In genomic region chr12:120292411-120292660, GRCh38 we compare ENCODE assay signal across 8 cellular contexts. TPM values are rescaled to one million over a fixed set of nuclear protein-coding genes. Genes with fewer than 3 reads are reported as not detected.
DNase-seq lines count a peak whose midpoint lies in the region; ATAC-seq and TF ChIP-seq lines count a peak whose summit lies in the region.

No MANE protein-coding gene starts in this region.

- H3K4me1 Mint-ChIP-seq in activated naive CD8-positive, alpha-beta T cell treated with anti-CD3 and anti-CD28 coated beads, Interleukin-2, amount 10 ng/mL, durations not matched to agents 7 days and 5 days, result peaks cover 5% of the 10 kb centered on the region
- peaks cover 6% of the 10 kb centered on the region for H3K4me1 Mint-ChIP-seq in activated naive CD8-positive, alpha-beta T cell treated with anti-CD3 and anti-CD28 coated beads for 36 hours

- TF ChIP-seq POLR2A in heart left ventricle (IDR thresholded peaks at IDR 0.05), result no peak
- TF ChIP-seq POLR2A in spleen (IDR thresholded peaks at IDR 0.05), result no peak

- H3K36me3 ChIP-seq in OCI-LY3 (replicated peaks; ENCODE audit: low read depth, low read length) (no peaks in the 10 kb centered on the region), heart left ventricle (no peaks in the 10 kb centered on the region), spleen (no peaks in the 10 kb centered on the region)

- H3K4me3 Mint-ChIP-seq in activated naive CD8-positive, alpha-beta T cell treated with anti-CD3 and anti-CD28 coated beads, Interleukin-2, amount 10 ng/mL, durations not matched to agents 7 days and 5 days, result no peak overlapping the region
- H3K4me3 Mint-ChIP-seq in activated naive CD8-positive, alpha-beta T cell treated with anti-CD3 and anti-CD28 coated beads for 36 hours, result no peak overlapping the region

- no peaks in the 10 kb centered on the region for H3K27me3 ChIP-seq in OCI-LY3 (ENCODE audit: low read depth, low read length)
- H3K27me3 ChIP-seq in heart left ventricle, result no peaks in the 10 kb centered on the region
- H3K27me3 ChIP-seq in spleen (replicated peaks in 1 of 7), result no peaks in the 10 kb centered on the region

- H2AFZ ChIP-seq in OCI-LY3 (ENCODE audit: low read depth, low read length), result no peak overlapping the region

- intact Hi-C loops in heart left ventricle (cut with DNase I), result loop anchor here in 1 of 10 donors (2.0 kb wide), 1 partner anchor 64 kb away; no protein-coding TSS in a partner anchor
- intact Hi-C loops in spleen (cut with DNase I; ENCODE audit: low total_unique reads), result no loop called here

- no peaks in the 10 kb centered on the region for H3K36me3 Mint-ChIP-seq in activated naive CD8-positive, alpha-beta T cell treated with anti-CD3 and anti-CD28 coated beads, Interleukin-2, amount 10 ng/mL, durations not matched to agents 7 days and 5 days
- no peaks in the 10 kb centered on the region for H3K36me3 Mint-ChIP-seq in activated naive CD8-positive, alpha-beta T cell treated with anti-CD3 and anti-CD28 coated beads for 36 hours

- no peaks in the 10 kb centered on the region for H3K27me3 Mint-ChIP-seq in activated naive CD8-positive, alpha-beta T cell treated with anti-CD3 and anti-CD28 coated beads, Interleukin-2, amount 10 ng/mL, durations not matched to agents 7 days and 5 days
- H3K27me3 Mint-ChIP-seq in activated naive CD8-positive, alpha-beta T cell treated with anti-CD3 and anti-CD28 coated beads for 36 hours, result peaks cover 2% of the 10 kb centered on the region

- H4K20me1 ChIP-seq in OCI-LY3 (ENCODE audit: insufficient read depth, low read length), result no peaks in the 10 kb centered on the region

- peak overlapping the region; percentile 75 for H3K4me3 ChIP-seq in OCI-LY3 (ENCODE audit: low read length)
- peak overlapping the region; percentile 45 to 76 (median 62) for H3K4me3 ChIP-seq in heart left ventricle
- peak overlapping the region; percentile 32 to 79 (median 54) for H3K4me3 ChIP-seq in spleen

- TF ChIP-seq CTCF in OCI-LY3 (IDR thresholded peaks at IDR 0.05; ENCODE audit: low read depth, low read length) (no peak), heart left ventricle (IDR thresholded peaks at IDR 0.05) (no peak), spleen (IDR thresholded peaks at IDR 0.05 in 8 of 11, conservative IDR thresholded peaks at IDR 0.05 in 3 of 11) (no peak)

- H3K4me2 ChIP-seq in OCI-LY3 (ENCODE audit: low read length), result peak overlapping the region; percentile 72

- WGBS in heart left ventricle, 4 donors, result 0 to 1% (median 0%) methylated on average over 17 of the region's 17 CpGs
- WGBS in spleen, 5 donors, result 0 to 1% (median 1%) methylated on average over 17 of the region's 17 CpGs

- no peak for DNase-seq in activated naive CD8-positive, alpha-beta T cell treated with anti-CD3 and anti-CD28 coated beads, Interleukin-2, amount 10 ng/mL, durations not matched to agents 7 days and 5 days
- no peak for DNase-seq in activated naive CD8-positive, alpha-beta T cell treated with anti-CD3 and anti-CD28 coated beads for 36 hours
- DNase-seq in heart left ventricle (no peak), spleen (no peak), superior temporal gyrus (ENCODE audit: extremely low spot score) (no peak), SW 1271 (lab: John Stamatoyannopoulos, UW) (no peak)

- H3K9ac ChIP-seq in OCI-LY3 (ENCODE audit: low read length), result peak overlapping the region; percentile 79

- peak; percentile 2 for ATAC-seq in activated naive CD8-positive, alpha-beta T cell treated with anti-CD3 and anti-CD28 coated beads, Interleukin-2, amount 10 ng/mL, durations not matched to agents 7 days and 5 days (ENCODE audit: low read depth)
- peak in 2 of 4 donors; percentile 1 for ATAC-seq in heart left ventricle
- no peak for ATAC-seq in HG03095 (IDR thresholded peaks at IDR 0.05; ENCODE audit: unreplicated experiment)

- peaks cover 13% of the 10 kb centered on the region for H3K4me1 ChIP-seq in OCI-LY3 (ENCODE audit: low read length)
- H3K4me1 ChIP-seq in heart left ventricle, result peaks cover 0 to 27% (median 10%) of the 10 kb centered on the region in 12 donors
- H3K4me1 ChIP-seq in spleen, result peaks cover 0 to 38% (median 18%) of the 10 kb centered on the region in 6 donors

- H3K79me2 ChIP-seq in OCI-LY3 (ENCODE audit: low read length), result no peaks in the 10 kb centered on the region

- H3K27ac ChIP-seq in OCI-LY3 (ENCODE audit: low read length), result peak overlapping the region; percentile 87
- H3K27ac ChIP-seq in heart left ventricle, result peak overlapping the region; percentile 95 to 100 (median 98)
- peak overlapping the region; percentile 90 to 100 (median 97) for H3K27ac ChIP-seq in spleen

- H3K27ac Mint-ChIP-seq in activated naive CD8-positive, alpha-beta T cell treated with anti-CD3 and anti-CD28 coated beads, Interleukin-2, amount 10 ng/mL, durations not matched to agents 7 days and 5 days, result no peak overlapping the region
- H3K27ac Mint-ChIP-seq in activated naive CD8-positive, alpha-beta T cell treated with anti-CD3 and anti-CD28 coated beads for 36 hours, result no peak overlapping the region

- H3K9me3 ChIP-seq in OCI-LY3 (ENCODE audit: insufficient read depth, low read length), result no peaks in the 10 kb centered on the region
- H3K9me3 ChIP-seq in heart left ventricle, result no peaks in the 10 kb centered on the region
- H3K9me3 ChIP-seq in spleen, result no peaks in the 10 kb centered on the region

- H3K9me3 Mint-ChIP-seq in activated naive CD8-positive, alpha-beta T cell treated with anti-CD3 and anti-CD28 coated beads, Interleukin-2, amount 10 ng/mL, durations not matched to agents 7 days and 5 days, result no peaks in the 10 kb centered on the region
- H3K9me3 Mint-ChIP-seq in activated naive CD8-positive, alpha-beta T cell treated with anti-CD3 and anti-CD28 coated beads for 36 hours, result no peaks in the 10 kb centered on the region

- POLR2A ChIA-PET in activated naive CD8-positive, alpha-beta T cell treated with anti-CD3 and anti-CD28 coated beads, Interleukin-2, amount 10 ng/mL, durations not matched to agents 7 days and 5 days (lab: Charles Lee), result interaction anchor here (1.0 to 4.9 kb wide), 33 partner anchors 8 to 1287 kb away, joined by 3 to 199 read pairs (median 11); partner anchors contain the start of genes BICDL1, CIT, COQ5 and MLEC

RNA-seq across cellular contexts. Expression of gene RNU4-2, which starts 0.6 kb away (rescaled TPM):
- 1,000 to 10,000 TPM; 4,069 to 4,265 TPM for total RNA-seq in activated naive CD8-positive, alpha-beta T cell treated with anti-CD3 and anti-CD28 coated beads, Interleukin-2, amount 10 ng/mL, durations not matched to agents 7 days and 5 days
- 1,000 to 10,000 TPM; 1,075 to 1,133 TPM for total RNA-seq in activated naive CD8-positive, alpha-beta T cell treated with anti-CD3 and anti-CD28 coated beads for 36 hours
- total RNA-seq in heart left ventricle (over 10,000 TPM in 3 of 9 donors, 1,000 to 10,000 TPM in 4, not detected in 2; 3,467 to 16,563 (median 7,253) TPM), spleen (over 10,000 TPM in 4 of 7 donors, under 1 TPM in 3; under 0.01 to 20,748 (median 15,186) TPM)
- polyA plus RNA-seq in heart left ventricle (not detected), spleen (not detected)

RNA-seq across cellular contexts. Expression of gene RNU4-1, which starts 0.7 kb away (rescaled TPM):
- total RNA-seq in activated naive CD8-positive, alpha-beta T cell treated with anti-CD3 and anti-CD28 coated beads, Interleukin-2, amount 10 ng/mL, durations not matched to agents 7 days and 5 days, result 1,000 to 10,000 TPM; 1,307 to 1,401 TPM
- 100 to 1,000 TPM; 768 to 829 TPM for total RNA-seq in activated naive CD8-positive, alpha-beta T cell treated with anti-CD3 and anti-CD28 coated beads for 36 hours
- total RNA-seq in heart left ventricle, result 1,000 to 10,000 TPM in 4 of 9 donors, 100 to 1,000 TPM in 3, not detected in 2; 376 to 4,299 (median 1,541) TPM
- polyA plus RNA-seq in heart left ventricle, result not detected
- 1,000 to 10,000 TPM in 4 of 7 donors, under 1 TPM in 2, not detected in 1; under 0.01 to 7,358 (median 2,736) TPM for total RNA-seq in spleen
- not detected for polyA plus RNA-seq in spleen

RNA-seq across cellular contexts. Expression of gene SIRT4, which starts 9.8 kb away (rescaled TPM):
- total RNA-seq in activated naive CD8-positive, alpha-beta T cell treated with anti-CD3 and anti-CD28 coated beads, Interleukin-2, amount 10 ng/mL, durations not matched to agents 7 days and 5 days, result 1 to 10 TPM; 1.7 to 2.6 TPM
- total RNA-seq in activated naive CD8-positive, alpha-beta T cell treated with anti-CD3 and anti-CD28 coated beads for 36 hours, result 1 to 10 TPM; 1.9 to 2.1 TPM
- total RNA-seq in heart left ventricle, result 10 to 100 TPM in 1 of 9 donors, 1 to 10 TPM in 8; 3.2 to 10.6 (median 4.7) TPM
- 1 to 10 TPM; 3.0 to 7.4 TPM for polyA plus RNA-seq in heart left ventricle
- total RNA-seq in spleen, result 1 to 10 TPM in 6 of 7 donors, under 1 TPM in 1; 0.66 to 2.6 (median 1.7) TPM
- polyA plus RNA-seq in spleen, result 1 to 10 TPM; 1.2 to 1.4 (median 1.3) TPM

RNA-seq across cellular contexts. Expression of gene PXN, which starts 26.8 kb away (rescaled TPM):
- 10 to 100 TPM; 89.0 to 94.7 TPM for total RNA-seq in activated naive CD8-positive, alpha-beta T cell treated with anti-CD3 and anti-CD28 coated beads, Interleukin-2, amount 10 ng/mL, durations not matched to agents 7 days and 5 days
- total RNA-seq in activated naive CD8-positive, alpha-beta T cell treated with anti-CD3 and anti-CD28 coated beads for 36 hours, result 10 to 100 TPM; 37.1 to 39.2 TPM
- 100 to 1,000 TPM in 1 of 9 donors, 10 to 100 TPM in 8; 34.3 to 103 (median 69.9) TPM for total RNA-seq in heart left ventricle
- 10 to 100 TPM; 58.7 to 90.5 TPM for polyA plus RNA-seq in heart left ventricle
- total RNA-seq in spleen, result 100 to 1,000 TPM in 5 of 7 donors, 10 to 100 TPM in 2; 91.8 to 161 (median 149) TPM
- polyA plus RNA-seq in spleen, result 10 to 100 TPM; 22.3 to 49.8 (median 35.6) TPM

RNA-seq across cellular contexts. Expression of gene PLA2G1B, which starts 35.2 kb away (rescaled TPM):
- not detected for total RNA-seq in activated naive CD8-positive, alpha-beta T cell treated with anti-CD3 and anti-CD28 coated beads, Interleukin-2, amount 10 ng/mL, durations not matched to agents 7 days and 5 days
- not detected for total RNA-seq in activated naive CD8-positive, alpha-beta T cell treated with anti-CD3 and anti-CD28 coated beads for 36 hours
- total RNA-seq in heart left ventricle (1 to 10 TPM in 3 of 9 donors, under 1 TPM in 1, not detected in 5; 0.93 to 2.0 (median 1.5) TPM), spleen (1 to 10 TPM in 3 of 7 donors, not detected in 4; 1.1 to 1.9 (median 1.4) TPM)
- polyA plus RNA-seq in heart left ventricle (not detected), spleen (under 1 TPM; 0.29 to 0.83 (median 0.56) TPM)
